21 cellular contexts compared by ENCODE assay signal in the genomic region with DNA sequence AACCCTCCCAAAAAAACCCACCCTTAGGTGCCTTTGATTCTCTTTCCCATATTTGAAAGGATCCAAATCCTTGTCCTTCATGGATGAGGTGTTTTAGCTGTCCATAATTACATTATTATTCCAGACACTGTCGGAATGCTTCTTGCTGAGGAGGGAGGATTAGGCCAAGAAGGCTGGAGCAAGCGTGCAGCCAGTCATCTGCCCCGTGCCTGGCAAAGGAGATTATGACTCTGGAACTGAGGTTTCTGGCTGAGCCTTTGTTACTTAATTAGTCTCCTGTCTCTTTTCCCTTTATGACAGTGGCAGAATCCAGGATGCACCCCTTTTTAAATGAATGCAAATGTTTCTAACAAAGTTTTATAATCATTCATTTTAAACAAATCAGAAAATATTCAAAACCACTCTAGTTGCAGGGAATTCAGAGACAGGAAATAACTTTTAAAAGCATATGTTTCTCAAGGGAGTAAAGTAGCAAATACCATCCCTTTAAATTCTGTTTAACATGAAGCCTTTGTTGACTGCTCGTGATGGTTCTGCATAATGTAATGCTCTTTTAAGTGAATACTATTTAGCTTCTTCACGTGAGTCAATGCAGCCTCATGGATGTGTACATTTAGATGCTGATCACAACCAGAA.
DNase-seq lines count a peak whose midpoint lies in the region; FAIRE-seq and TF ChIP-seq lines count a peak whose summit lies in the region.
"Had no signal": no experiment of that assay in that cellular context is flagged by ENCODE, and none has a peak within 500 bp of the region (broad histone marks: within the 10 kb centered on the region; RNA-seq: fewer than 3 reads in every experiment).

No MANE protein-coding gene starts in this region.

- H3K9me3 ChIP-seq in ectodermal cell (ENCODE audit: control insufficient read depth, low read length) (no peaks in the 10 kb centered on the region), neural progenitor cell (ENCODE audit: low read depth) (no peaks in the 10 kb centered on the region)
- H3K9me3 ChIP-seq: neutrophil, right lobe of liver had no signal

- H3K4me3 ChIP-seq in ectodermal cell (ENCODE audit: insufficient read depth, low read depth, low read length) = no peak overlapping the region
- H3K4me3 ChIP-seq in neural progenitor cell = peak overlapping the region; percentile 17
- H3K4me3 ChIP-seq in brain microvascular endothelial cell (ENCODE audit: low read depth, low read length) = no peak overlapping the region
- H3K4me3 ChIP-seq: right lobe of liver had no signal

- no peaks in the 10 kb centered on the region for H3K9me3 Mint-ChIP-seq in neural progenitor cell
- H3K9me3 Mint-ChIP-seq: activated naive CD8-positive, alpha-beta T cell treated with anti-CD3 and anti-CD28 coated beads, Interleukin-2, amount 50 U/mL, for 24 hours; activated T-helper 17 cell treated with anti-CD3 and anti-CD28 coated beads, Interleukin-2, amount 50 U/mL, for 72 hours; central memory CD8-positive, alpha-beta T cell had no signal

- H3K79me2 ChIP-seq in neural progenitor cell (ENCODE audit: low read depth) = no peaks in the 10 kb centered on the region

- peak overlapping the region; percentile 51 for H3K4me2 ChIP-seq in neural progenitor cell

- DNase-seq in D721Med (ENCODE audit: insufficient read length, low spot score) = peak; percentile 48
- peak; percentile 87 for DNase-seq in NCI-H82 treated with DMSO at 0.1 percent for 48 hours (lab: John Stamatoyannopoulos, UW; ENCODE audit: unreplicated experiment)
- DNase-seq in neural progenitor cell (ENCODE audit: low spot score) = peak; percentile 87
- no peak for DNase-seq in activated effector memory CD4-positive, alpha-beta T cell treated with Interleukin-2 at 50 U/mL for 16 hours
- no peak for DNase-seq in occipital lobe (lab: John Stamatoyannopoulos, UW)
- DNase-seq in brain microvascular endothelial cell = no peak
- no peak for DNase-seq in SKM-1 (lab: John Stamatoyannopoulos, UW; ENCODE audit: unreplicated experiment)
- DNase-seq: activated naive CD8-positive, alpha-beta T cell treated with anti-CD3 and anti-CD28 coated beads, Interleukin-2, amount 50 U/mL, for 24 hours; HCEC 1CT; midbrain; MV-4-11; NCI-H2029; right lobe of liver; SHP77; stimulated activated CD4-positive, alpha-beta T cell treated with anti-CD3 and anti-CD28 coated beads, Interleukin-2, amount 100 ng/mL, for 24 hours; T-helper 2 cell had no signal

- H3K27me3 ChIP-seq in ectodermal cell (ENCODE audit: control insufficient read depth, insufficient read depth, low read length, poor library complexity, severe bottlenecking) (no peaks in the 10 kb centered on the region), neural progenitor cell (peaks cover 22% of the 10 kb centered on the region), brain microvascular endothelial cell (replicated peaks) (no peaks in the 10 kb centered on the region)
- H3K27me3 ChIP-seq: neutrophil, right lobe of liver had no signal

- FAIRE-seq in D721Med (lab: Jason Lieb, UNC) = peak; percentile 88

- in situ Hi-C loops in brain microvascular endothelial cell (cut with HindIII; ENCODE audit: low pct_ligation_motif_present, low sequenced_read_pairs) = no loop called here

- peak overlapping the region; percentile 11 for H3K27ac ChIP-seq in ectodermal cell (ENCODE audit: insufficient read depth, low read depth, low read length, poor library complexity, severe bottlenecking)
- H3K27ac ChIP-seq in neural progenitor cell = no peak overlapping the region
- H3K27ac ChIP-seq in brain microvascular endothelial cell = no peak overlapping the region
- H3K27ac ChIP-seq: HL-60, neutrophil, right lobe of liver had no signal

- H3K36me3 Mint-ChIP-seq in neural progenitor cell = peaks cover 6% of the 10 kb centered on the region

- no peak overlapping the region for H2AFZ ChIP-seq in neural progenitor cell (replicated peaks)

- H3F3A ChIP-seq in neural progenitor cell (ENCODE audit: low read depth) = peaks cover 18% of the 10 kb centered on the region

- no peak for TF ChIP-seq CTCF in D721Med (IDR thresholded peaks at IDR 0.05; ENCODE audit: insufficient read depth, missing control alignments)
- no peak for TF ChIP-seq CTCF in neural progenitor cell (IDR thresholded peaks at IDR 0.05)
- no peak for TF ChIP-seq CTCF in brain microvascular endothelial cell (IDR thresholded peaks at IDR 0.05; ENCODE audit: low read depth, low read length, missing control alignments)

- H3K36me3 ChIP-seq in ectodermal cell (ENCODE audit: control insufficient read depth, insufficient read depth, low read length) = no peaks in the 10 kb centered on the region
- H3K36me3 ChIP-seq in neural progenitor cell = no peaks in the 10 kb centered on the region
- H3K36me3 ChIP-seq in brain microvascular endothelial cell (replicated peaks) = peaks cover 3% of the 10 kb centered on the region
- H3K36me3 ChIP-seq: right lobe of liver had no signal

- peak overlapping the region; percentile 90 for H3K27ac Mint-ChIP-seq in neural progenitor cell
- H3K27ac Mint-ChIP-seq: activated naive CD8-positive, alpha-beta T cell treated with anti-CD3 and anti-CD28 coated beads, Interleukin-2, amount 50 U/mL, for 24 hours; activated T-helper 17 cell treated with anti-CD3 and anti-CD28 coated beads, Interleukin-2, amount 50 U/mL, for 72 hours had no signal

- no peak overlapping the region for H3K9ac ChIP-seq in neural progenitor cell

- H3K27me3 Mint-ChIP-seq in neural progenitor cell (ENCODE audit: insufficient read depth, low read depth) = peaks cover 6% of the 10 kb centered on the region
- H3K27me3 Mint-ChIP-seq: activated naive CD8-positive, alpha-beta T cell treated with anti-CD3 and anti-CD28 coated beads, Interleukin-2, amount 50 U/mL, for 24 hours; activated T-helper 17 cell treated with anti-CD3 and anti-CD28 coated beads, Interleukin-2, amount 50 U/mL, for 72 hours; central memory CD8-positive, alpha-beta T cell had no signal

- H3K4me1 ChIP-seq in ectodermal cell (ENCODE audit: control insufficient read depth, insufficient read depth, low read length) (peaks cover 34% of the 10 kb centered on the region), neural progenitor cell (peaks cover 27% of the 10 kb centered on the region)
- H3K4me1 ChIP-seq: right lobe of liver had no signal

- 17 to 30% methylated on average over 5 of the region's 5 CpGs for WGBS in ectodermal cell, 2 experiments

- H4K20me1 ChIP-seq in neural progenitor cell (ENCODE audit: low read depth) = peaks cover 37% of the 10 kb centered on the region

- H3K4me1 Mint-ChIP-seq in neural progenitor cell = peaks cover 69% of the 10 kb centered on the region

- peak overlapping the region; percentile 58 for H3K4me3 Mint-ChIP-seq in neural progenitor cell
- H3K4me3 Mint-ChIP-seq: activated naive CD8-positive, alpha-beta T cell treated with anti-CD3 and anti-CD28 coated beads, Interleukin-2, amount 50 U/mL, for 24 hours; activated T-helper 17 cell treated with anti-CD3 and anti-CD28 coated beads, Interleukin-2, amount 50 U/mL, for 72 hours; central memory CD8-positive, alpha-beta T cell had no signal

Comparison
In these comparisons a context has a peak if more than half of its experiments do, and no peak if none do; other contexts are left out.
1. DNase-seq: peak in D721Med (single experiment), NCI-H82 treated with DMSO at 0.1 percent for 48 hours (single experiment) and neural progenitor cell (single experiment); none in activated effector memory CD4-positive, alpha-beta T cell treated with Interleukin-2 at 50 U/mL for 16 hours (single experiment), occipital lobe (single experiment), brain microvascular endothelial cell (single experiment) and SKM-1 (single experiment).